12 cellular contexts compared by ENCODE assay signal in the genomic region with DNA sequence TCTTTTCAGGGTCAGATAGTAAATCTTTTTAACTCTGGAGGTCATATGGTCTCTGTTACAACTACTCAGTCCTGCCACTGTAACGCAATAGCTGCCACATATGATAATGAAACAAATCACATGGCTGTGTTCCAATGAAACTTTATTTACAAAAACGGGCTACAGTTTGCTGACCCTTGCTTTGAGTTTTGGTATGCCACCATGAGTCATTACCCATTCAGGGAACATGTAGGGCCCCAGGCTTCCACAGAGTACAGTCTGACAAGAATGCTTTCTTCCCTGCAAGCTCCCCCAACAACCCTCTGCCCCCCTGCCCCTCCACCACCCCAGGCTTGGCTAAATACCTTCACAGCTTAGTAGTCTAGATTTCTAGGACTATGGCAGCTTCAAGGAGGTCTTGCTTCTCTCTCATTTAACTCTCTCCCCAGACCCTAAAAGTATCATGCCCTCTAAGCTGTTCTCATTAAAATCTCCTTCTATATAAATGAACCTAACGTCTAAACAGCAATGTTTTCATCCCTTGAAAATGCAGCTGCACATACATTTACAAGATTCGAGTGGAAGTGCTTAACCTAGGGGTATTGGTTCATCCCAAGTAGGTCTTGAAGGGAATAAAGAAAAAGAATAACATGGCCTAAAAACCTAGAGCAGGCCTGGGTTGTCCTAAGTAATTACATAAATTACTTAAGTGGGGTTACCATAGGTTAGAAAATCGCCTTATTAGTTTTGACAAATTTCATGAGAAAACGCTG.
DNase-seq lines count a peak whose midpoint lies in the region; ATAC-seq and TF ChIP-seq lines count a peak whose summit lies in the region.
"Had no signal": no experiment of that assay in that cellular context is flagged by ENCODE, and none has a peak within 500 bp of the region (broad histone marks: within the 10 kb centered on the region; RNA-seq: fewer than 3 reads in every experiment).

No MANE protein-coding gene starts in this region.

- H3K9me3 Mint-ChIP-seq in HFFc6 (no peaks in the 10 kb centered on the region), brain (peaks cover 0 to 12% (median 4%) of the 10 kb centered on the region in 5 experiments), CD14-positive monocyte (peaks cover 0 to 3% (median 0%) of the 10 kb centered on the region in 7 donors)
- H3K9me3 Mint-ChIP-seq: activated naive CD8-positive, alpha-beta T cell treated with anti-CD3 and anti-CD28 coated beads for 36 hours had no signal

- DNase-seq in HFFc6 (peak; percentile 90), iris pigment epithelial cell (ENCODE audit: low read depth) (peak; percentile 96), CD14-positive monocyte (ENCODE audit: low spot score) (no peak)
- DNase-seq in activated CD8-positive, alpha-beta memory T cell treated with anti-CD3 and anti-CD28 coated beads for 24 hours, result no peak
- DNase-seq: activated B cell treated with CpG ODN at 0.5 μM for 24 hours; activated naive CD8-positive, alpha-beta T cell treated with anti-CD3 and anti-CD28 coated beads for 36 hours; NCI-H524 treated with DMSO at 0.1 percent for 48 hours had no signal

- H3K36me3 ChIP-seq in stomach smooth muscle (ENCODE audit: control insufficient read depth in 2 of 2, insufficient read depth in 2 of 2, low read length in 2 of 2), result no peaks in the 10 kb centered on the region
- H3K36me3 ChIP-seq: thoracic aorta had no signal

- peaks cover 38% of the 10 kb centered on the region for H3K4me1 ChIP-seq in stomach smooth muscle (ENCODE audit: control insufficient read depth, insufficient read depth, low read length)

- ATAC-seq in GM19035 (IDR thresholded peaks at IDR 0.05; ENCODE audit: unreplicated experiment) (no peak), HG03521 (IDR thresholded peaks at IDR 0.05; ENCODE audit: unreplicated experiment) (no peak)

- H3K4me1 Mint-ChIP-seq in HFFc6 (ENCODE audit: low read depth) (peaks cover 75% of the 10 kb centered on the region), brain (peaks cover 73% of the 10 kb centered on the region), CD14-positive monocyte (no peaks in the 10 kb centered on the region)
- H3K4me1 Mint-ChIP-seq: activated B cell treated with CpG ODN at 0.5 μM for 24 hours; activated naive CD8-positive, alpha-beta T cell treated with anti-CD3 and anti-CD28 coated beads for 36 hours had no signal

- H3K4me3 ChIP-seq in stomach smooth muscle (ENCODE audit: low read length in 2 of 2), result no peak overlapping the region
- H3K4me3 ChIP-seq: thoracic aorta had no signal

- peaks cover 0 to 2% of the 10 kb centered on the region in 2 donors for H3K9me3 ChIP-seq in stomach smooth muscle (ENCODE audit: control insufficient read depth in 2 of 2, low read length in 2 of 2)
- H3K9me3 ChIP-seq: thoracic aorta had no signal

- peak overlapping the region; percentile 93 for H3K27ac ChIP-seq in stomach smooth muscle (ENCODE audit: low read length)
- H3K27ac ChIP-seq: thoracic aorta had no signal

- H3K27me3 Mint-ChIP-seq in HFFc6 (ENCODE audit: insufficient read depth) (no peaks in the 10 kb centered on the region; the same call in 1 of the 2 replicates), brain (peaks cover 4% of the 10 kb centered on the region), CD14-positive monocyte (ENCODE audit: low read depth in 3 of 3) (peaks cover 2 to 5% (median 3%) of the 10 kb centered on the region in 3 donors)

- H3K27ac Mint-ChIP-seq in HFFc6 (peak overlapping the region; percentile 99), brain (peak overlapping the region in 4 of 5 experiments; percentile 36 to 96 (median 89)), CD14-positive monocyte (no peak overlapping the region)
- H3K27ac Mint-ChIP-seq: activated B cell treated with CpG ODN at 0.5 μM for 24 hours; activated naive CD8-positive, alpha-beta T cell treated with anti-CD3 and anti-CD28 coated beads for 36 hours had no signal

- H3K27me3 ChIP-seq in stomach smooth muscle (ENCODE audit: control insufficient read depth in 1 of 2, insufficient read depth in 2 of 2, low read length in 2 of 2), result no peaks in the 10 kb centered on the region

- H3K9ac ChIP-seq in stomach smooth muscle (ENCODE audit: low read length in 2 of 2), result peak overlapping the region in 1 of 2 donors; percentile 8

- H3K36me3 Mint-ChIP-seq in HFFc6 (ENCODE audit: low read depth) (no peaks in the 10 kb centered on the region), brain (no peaks in the 10 kb centered on the region), CD14-positive monocyte (no peaks in the 10 kb centered on the region)
- H3K36me3 Mint-ChIP-seq: activated naive CD8-positive, alpha-beta T cell treated with anti-CD3 and anti-CD28 coated beads for 36 hours had no signal

- no peak for TF ChIP-seq CTCF in HFFc6 (IDR thresholded peaks at IDR 0.05)
- no peak for TF ChIP-seq CTCF in brain (conservative IDR thresholded peaks at IDR 0.05)
- TF ChIP-seq CTCF in CD14-positive monocyte (IDR thresholded peaks at IDR 0.05), result no peak

- H3K4me3 Mint-ChIP-seq in HFFc6 (peak overlapping the region; percentile 64; the same call in 1 of the 2 replicates), brain (peak overlapping the region in 1 of 5 experiments; percentile 54), CD14-positive monocyte (no peak overlapping the region)
- H3K4me3 Mint-ChIP-seq: activated B cell treated with CpG ODN at 0.5 μM for 24 hours; activated naive CD8-positive, alpha-beta T cell treated with anti-CD3 and anti-CD28 coated beads for 36 hours had no signal

- intact Hi-C loops in CD14-positive monocyte (cut with micrococcal nuclease), result no loop called here

Comparison
In these comparisons a context has a peak if more than half of its experiments do, and no peak if none do; other contexts are left out.
1. DNase-seq: peak in HFFc6 (single experiment) and iris pigment epithelial cell (single experiment); none in activated CD8-positive, alpha-beta memory T cell treated with anti-CD3 and anti-CD28 coated beads for 24 hours (single experiment) and CD14-positive monocyte (single experiment).
2. H3K27ac Mint-ChIP-seq: peak in HFFc6 (single experiment) and brain (4 of 5); none in CD14-positive monocyte (0 of 7).